Comparison of ENCODE assay signal across 19 cellular contexts in the genomic region with DNA sequence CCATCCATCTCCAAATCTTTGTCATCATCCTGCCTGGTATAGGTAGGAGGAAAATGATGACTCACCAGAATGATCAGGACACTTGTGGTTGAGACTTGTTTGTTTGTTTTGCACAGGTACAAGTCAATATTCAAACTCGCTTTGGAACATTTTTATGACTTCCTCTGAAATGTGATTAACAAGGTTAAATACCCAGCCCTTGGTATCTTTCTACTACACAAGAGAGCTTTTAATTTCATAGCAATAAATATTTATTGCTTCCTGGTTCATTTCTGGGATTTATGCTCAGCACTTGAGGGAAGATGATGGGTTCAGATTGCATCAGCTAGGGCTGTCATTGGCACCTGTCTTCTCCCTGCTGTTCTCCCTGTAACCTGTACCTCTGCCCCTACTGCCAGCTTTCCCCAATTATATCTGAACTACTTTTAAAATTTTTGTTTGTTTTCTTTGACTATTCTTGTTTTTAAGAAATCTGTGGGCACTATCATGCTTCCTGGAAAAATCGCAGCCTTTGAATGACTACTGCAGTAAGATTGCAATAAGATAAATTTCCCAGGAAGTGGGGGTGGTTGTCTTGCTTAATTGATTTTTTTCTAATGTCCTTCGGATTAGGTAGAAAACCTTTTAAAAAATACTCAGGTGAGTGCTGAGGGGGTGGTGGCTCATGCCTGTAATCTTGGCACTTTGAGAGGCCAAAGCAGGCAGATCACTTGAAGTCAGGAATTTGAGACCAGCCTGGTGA. TPM values are rescaled to one million over a fixed set of nuclear protein-coding genes. Genes with fewer than 3 reads are reported as not detected.
DNase-seq lines count a peak whose midpoint lies in the region; TF ChIP-seq lines count a peak whose summit lies in the region.
"Had no signal": no experiment of that assay in that cellular context is flagged by ENCODE, and none has a peak within 500 bp of the region (broad histone marks: within the 10 kb centered on the region; RNA-seq: fewer than 3 reads in every experiment).

No MANE protein-coding gene starts in this region.

- H3K4me3 Mint-ChIP-seq in HFFc6, result no peak overlapping the region
- H3K4me3 Mint-ChIP-seq: activated CD4-positive, alpha-beta T cell treated with anti-CD3 and anti-CD28 coated beads, Interleukin-2, amount 10 ng/mL, durations not matched to agents 24 days and 14 days; activated T-helper 1 cell treated with anti-CD3 and anti-CD28 coated beads, Interleukin-12 subunit alpha, Interleukin-12 subunit beta, Interleukin-2, Interleukin-4 antibody, amounts not matched to agents 30 ng/mL and 10 ng/mL and 1 ng/mL, durations not matched to agents 14 hours and 24 hours and 36 hours; nephron; stimulated activated naive CD8-positive, alpha-beta T cell treated with anti-CD3 and anti-CD28 coated beads, Interleukin-15, amount 100 ng/mL, for 72 hours had no signal

- no peaks in the 10 kb centered on the region for H3K36me3 ChIP-seq in Peyer's patch
- H3K36me3 ChIP-seq: BE2C had no signal

- H3K27me3 ChIP-seq in Peyer's patch, result no peaks in the 10 kb centered on the region
- H3K27me3 ChIP-seq: BE2C had no signal

- DNase-seq in DMS153 (lab: John Stamatoyannopoulos, UW) (peak; percentile 94), NCI-H1417 (lab: John Stamatoyannopoulos, UW) (peak; percentile 11 to 92 (median 68)), RWPE1 (ENCODE audit: low spot score) (peak; percentile 49), kidney glomerular epithelial cell (lab: John Stamatoyannopoulos, UW) (peak; percentile 46), iPS-NIHi7 (ENCODE audit: extremely low spot score) (no peak), Peyer's patch (no peak), HFFc6 (no peak), hippocampal formation (lab: John Stamatoyannopoulos, UW) (no peak)
- DNase-seq: activated CD4-positive, alpha-beta T cell treated with anti-CD3 and anti-CD28 coated beads, Interleukin-2, amount 10 ng/mL, durations not matched to agents 24 days and 14 days; BE2C; dorsolateral prefrontal cortex; foreskin fibroblast; GM23248; stimulated activated naive CD8-positive, alpha-beta T cell treated with anti-CD3 and anti-CD28 coated beads, Interleukin-15, amount 100 ng/mL, for 72 hours had no signal

- TF ChIP-seq CTCF in RWPE1 (conservative IDR thresholded peaks at IDR 0.05; ENCODE audit: low read depth) (no peak), Peyer's patch (IDR thresholded peaks at IDR 0.05) (no peak), HFFc6 (IDR thresholded peaks at IDR 0.05) (no peak)

- POLR2A ChIA-PET in RWPE1 (lab: Yijun Ruan, JAX; ENCODE audit: low non-redundant PET), result no interaction called here

- no peak overlapping the region for H3K27ac Mint-ChIP-seq in HFFc6
- H3K27ac Mint-ChIP-seq: activated CD4-positive, alpha-beta T cell treated with anti-CD3 and anti-CD28 coated beads, Interleukin-2, amount 10 ng/mL, durations not matched to agents 24 days and 14 days; activated T-helper 1 cell treated with anti-CD3 and anti-CD28 coated beads, Interleukin-12 subunit alpha, Interleukin-12 subunit beta, Interleukin-2, Interleukin-4 antibody, amounts not matched to agents 30 ng/mL and 10 ng/mL and 1 ng/mL, durations not matched to agents 14 hours and 24 hours and 36 hours; nephron had no signal

- no peaks in the 10 kb centered on the region for H3K9me3 ChIP-seq in Peyer's patch
- H3K9me3 ChIP-seq: BE2C had no signal

- H3K9me3 Mint-ChIP-seq in HFFc6, result no peaks in the 10 kb centered on the region
- H3K9me3 Mint-ChIP-seq: activated CD4-positive, alpha-beta T cell treated with anti-CD3 and anti-CD28 coated beads, Interleukin-2, amount 10 ng/mL, durations not matched to agents 24 days and 14 days; activated T-helper 1 cell treated with anti-CD3 and anti-CD28 coated beads, Interleukin-12 subunit alpha, Interleukin-12 subunit beta, Interleukin-2, Interleukin-4 antibody, amounts not matched to agents 30 ng/mL and 10 ng/mL and 1 ng/mL, durations not matched to agents 14 hours and 24 hours and 36 hours; nephron; stimulated activated naive CD8-positive, alpha-beta T cell treated with anti-CD3 and anti-CD28 coated beads, Interleukin-15, amount 100 ng/mL, for 72 hours had no signal

- peaks cover 9% of the 10 kb centered on the region for H3K27me3 Mint-ChIP-seq in HFFc6 (ENCODE audit: insufficient read depth)
- H3K27me3 Mint-ChIP-seq: stimulated activated naive CD8-positive, alpha-beta T cell treated with anti-CD3 and anti-CD28 coated beads, Interleukin-15, amount 100 ng/mL, for 72 hours had no signal

- peaks cover 0 to 14% (median 1%) of the 10 kb centered on the region in 4 donors for H3K4me1 ChIP-seq in Peyer's patch
- H3K4me1 ChIP-seq: BE2C had no signal

- no peaks in the 10 kb centered on the region for H3K36me3 Mint-ChIP-seq in HFFc6 (ENCODE audit: low read depth)

- no peak overlapping the region for H3K4me3 ChIP-seq in Peyer's patch
- H3K4me3 ChIP-seq: dorsolateral prefrontal cortex, GM23248 had no signal

- CTCF ChIA-PET in RWPE1 (lab: Yijun Ruan, JAX), result interaction anchor here (0.5 to 0.7 kb wide), 2 partner anchors 11 to 20 kb away, joined by 4 read pairs; no protein-coding TSS in a partner anchor

- no peak for TF ChIP-seq POLR2A in Peyer's patch (IDR thresholded peaks at IDR 0.05)

- no peaks in the 10 kb centered on the region for H3K4me1 Mint-ChIP-seq in HFFc6 (ENCODE audit: low read depth)
- H3K4me1 Mint-ChIP-seq: nephron had no signal

- H3K27ac ChIP-seq in RWPE1 (no peak overlapping the region), Peyer's patch (peak overlapping the region in 2 of 4 donors; percentile 48 to 62)
- H3K27ac ChIP-seq: dorsolateral prefrontal cortex, GM23248 had no signal

RNA-seq across cellular contexts. Expression of a gene that starts 24.3 kb away (rescaled TPM):
- 100 to 1,000 TPM in 1 of 4 donors, 10 to 100 TPM in 3; 30.5 to 112 (median 77.6) TPM for total RNA-seq in Peyer's patch
- not detected for total RNA-seq in HFFc6 (2021; fragmentation: NEBNext Ultra II Directional; extraction: Animal tissue kit (Norgen Biotek cat#: 25700))
- total RNA-seq: activated CD4-positive, alpha-beta T cell treated with anti-CD3 and anti-CD28 coated beads, Interleukin-2, amount 10 ng/mL, durations not matched to agents 24 days and 14 days; activated T-helper 1 cell treated with anti-CD3 and anti-CD28 coated beads, Interleukin-12 subunit alpha, Interleukin-12 subunit beta, Interleukin-2, Interleukin-4 antibody, amounts not matched to agents 30 ng/mL and 10 ng/mL and 1 ng/mL, durations not matched to agents 14 hours and 24 hours and 36 hours; G401; GM23248; sciatic nerve; T-helper 1 cell treated with Interleukin-12 subunit alpha and Interleukin-12 subunit beta and Interleukin-4 antibody, amounts not matched to agents 30 ng/mL and 1 ng/mL, for 36 hours had no signal

Comparison
In these comparisons a context has a peak if more than half of its experiments do, and no peak if none do; other contexts are left out.
1. DNase-seq: peak in DMS153 (single experiment), NCI-H1417 (3 of 3), RWPE1 (single experiment) and kidney glomerular epithelial cell (single experiment); none in iPS-NIHi7 (single experiment), Peyer's patch (0 of 3), HFFc6 (single experiment) and hippocampal formation (0 of 2).
2. RNA of a gene that starts 24.3 kb away (total RNA-seq): 30.5 to 112 TPM in Peyer's patch; not detected in HFFc6; every median in the first group is over 10 times any median in the second.